Comparison of ENCODE assay signal across 9 cellular contexts in genomic region chr2:176079851-176080539, GRCh38. TPM values are rescaled to one million over a fixed set of nuclear protein-coding genes. Genes with fewer than 3 reads are reported as not detected.
DNase-seq lines count a peak whose midpoint lies in the region; ATAC-seq, FAIRE-seq and TF ChIP-seq lines count a peak whose summit lies in the region.
"Had no signal": no experiment of that assay in that cellular context is flagged by ENCODE, and none has a peak within 500 bp of the region (broad histone marks: within the 10 kb centered on the region; RNA-seq: fewer than 3 reads in every experiment).

No MANE protein-coding gene starts in this region.

- H3K4me1 ChIP-seq in CD8-positive, alpha-beta T cell (ENCODE audit: insufficient read depth, low read length) = peaks cover 11% of the 10 kb centered on the region
- H3K4me1 ChIP-seq in RWPE2 (ENCODE audit: insufficient read depth, poor library complexity, severe bottlenecking) = no peaks in the 10 kb centered on the region
- no peaks in the 10 kb centered on the region for H3K4me1 ChIP-seq in endothelial cell of umbilical vein (ENCODE audit: control insufficient read depth, extremely low read depth, insufficient read depth, low read length)

- peak overlapping the region; percentile 51 for H3K4me3 Mint-ChIP-seq in CD8-positive, alpha-beta T cell
- peak overlapping the region; percentile 66 for H3K4me3 Mint-ChIP-seq in nephron progenitor cell

- H3K4me2 ChIP-seq in endothelial cell of umbilical vein (ENCODE audit: insufficient read depth, low read length) = no peak overlapping the region

- H3K9me3 ChIP-seq in CD8-positive, alpha-beta T cell (ENCODE audit: low read length) = peaks cover 19% of the 10 kb centered on the region
- H3K9me3 ChIP-seq in RWPE2 (ENCODE audit: severe bottlenecking) (no peaks in the 10 kb centered on the region), endothelial cell of umbilical vein (replicated peaks; ENCODE audit: control insufficient read depth, insufficient read depth, low read length) (no peaks in the 10 kb centered on the region)

- ATAC-seq in CD8-positive, alpha-beta T cell = peak; percentile 31
- ATAC-seq in RWPE2 (ENCODE audit: low read depth) = peak; percentile 75
- no peak for ATAC-seq in activated CD4-positive, CD25-positive, alpha-beta regulatory T cell treated with anti-CD3 and anti-CD28 coated beads, Interleukin-2, amount 50 U/mL, for 24 hours

- no peak overlapping the region for H3K9ac ChIP-seq in endothelial cell of umbilical vein (replicated peaks; ENCODE audit: extremely low read depth, insufficient read depth, low read length)

- H3K9me3 Mint-ChIP-seq in CD8-positive, alpha-beta T cell = peaks cover 23% of the 10 kb centered on the region
- H3K9me3 Mint-ChIP-seq in nephron progenitor cell = peaks cover 10% of the 10 kb centered on the region

- H3K36me3 Mint-ChIP-seq in CD8-positive, alpha-beta T cell = peaks cover 6% of the 10 kb centered on the region
- no peaks in the 10 kb centered on the region for H3K36me3 Mint-ChIP-seq in nephron progenitor cell (ENCODE audit: low read depth)

- dilution Hi-C loops in endothelial cell of umbilical vein (cut with MboI; ENCODE audit: extremely low pct_ligation_motif_present, low sequenced_read_pairs) = no loop called here

- peaks cover 85% of the 10 kb centered on the region for H3K27me3 ChIP-seq in CD8-positive, alpha-beta T cell (ENCODE audit: insufficient read depth, low read length)
- peaks cover 83% of the 10 kb centered on the region for H3K27me3 ChIP-seq in HL-60 (ENCODE audit: insufficient read depth, poor library complexity, severe bottlenecking)
- H3K27me3 ChIP-seq in RWPE2 (ENCODE audit: insufficient read depth, poor library complexity, severe bottlenecking) = peaks cover 92% of the 10 kb centered on the region
- peaks cover 80 to 97% of the 10 kb centered on the region in 2 experiments for H3K27me3 ChIP-seq in endothelial cell of umbilical vein (ENCODE audit: control insufficient read depth in 2 of 2, insufficient read depth in 2 of 2, low read length in 2 of 2)

- no peak overlapping the region for H3K27ac Mint-ChIP-seq in CD8-positive, alpha-beta T cell
- H3K27ac Mint-ChIP-seq in nephron progenitor cell = no peak overlapping the region

- H4K20me1 ChIP-seq in endothelial cell of umbilical vein (replicated peaks; ENCODE audit: control insufficient read depth, extremely low read depth, insufficient read depth, low read length) = peaks cover 2% of the 10 kb centered on the region

- H2AFZ ChIP-seq in endothelial cell of umbilical vein (ENCODE audit: low read depth, low read length) = no peak overlapping the region

- DNase-seq in CD8-positive, alpha-beta T cell = no peak
- DNase-seq in HL-60 (ENCODE audit: low read depth in 1 of 2, low spot score in 1 of 2) (peak in 1 of 2 experiments; percentile 52), RWPE2 (ENCODE audit: low spot score) (no peak), endothelial cell of umbilical vein (ENCODE audit: low read depth, low spot score) (no peak), nephron progenitor cell (peak; percentile 85), activated gamma-delta T cell (lab: John Stamatoyannopoulos, UW) (no peak), epidermal melanocyte (ENCODE audit: insufficient read length, low spot score) (no peak)

- POLR2A ChIA-PET in CD8-positive, alpha-beta T cell (lab: Charles Lee) = no interaction called here
- POLR2A ChIA-PET in endothelial cell of umbilical vein (lab: Charles Lee) = no interaction called here

- no TSS peak for BruUV-seq in endothelial cell of umbilical vein (replicated peaks; lab: Mats Ljungman, UMichigan)

- CTCF ChIA-PET in CD8-positive, alpha-beta T cell (lab: Charles Lee) = interaction anchor here (1.2 to 1.8 kb wide), 3 partner anchors 16 to 24 kb away, joined by 3 to 7 read pairs (median 4); no protein-coding TSS in a partner anchor
- CTCF ChIA-PET in endothelial cell of umbilical vein (lab: Charles Lee) = interaction anchor here (0.6 to 2.8 kb wide), 11 partner anchors 9 to 772 kb away, joined by 3 to 19 read pairs (median 4); no protein-coding TSS in a partner anchor

- no peaks in the 10 kb centered on the region for H3K79me2 ChIP-seq in endothelial cell of umbilical vein (ENCODE audit: control insufficient read depth, insufficient read depth, low read length)

- TF ChIP-seq POLR2A in endothelial cell of umbilical vein (IDR thresholded peaks at IDR 0.05; ENCODE audit: low read depth, low read length) = no peak

- H3K4me3 ChIP-seq in CD8-positive, alpha-beta T cell (ENCODE audit: low read depth, low read length) = no peak overlapping the region
- peak overlapping the region; percentile 39 for H3K4me3 ChIP-seq in HL-60 (replicated peaks; ENCODE audit: insufficient read depth, low read length)
- peak overlapping the region; percentile 16 for H3K4me3 ChIP-seq in RWPE2 (ENCODE audit: severe bottlenecking)
- no peak overlapping the region for H3K4me3 ChIP-seq in endothelial cell of umbilical vein (replicated peaks in 1 of 3; ENCODE audit: insufficient read depth in 1 of 3, low read depth in 1 of 3, low read length in 3 of 3)

- H3K9me1 ChIP-seq in endothelial cell of umbilical vein (replicated peaks; ENCODE audit: control insufficient read depth, extremely low read depth, insufficient read depth, low read length) = no peaks in the 10 kb centered on the region

- peak; percentile 48 for FAIRE-seq in endothelial cell of umbilical vein (lab: Jason Lieb, UNC)

- no peak overlapping the region for H3K27ac ChIP-seq in CD8-positive, alpha-beta T cell (ENCODE audit: low read depth, low read length)
- H3K27ac ChIP-seq in HL-60 (replicated peaks) (no peak overlapping the region), RWPE2 (ENCODE audit: poor library complexity, severe bottlenecking) (no peak overlapping the region), endothelial cell of umbilical vein (ENCODE audit: insufficient read depth, low read depth, low read length) (no peak overlapping the region)
- H3K27ac ChIP-seq: SK-N-MC had no signal

- TF ChIP-seq CTCF in CD8-positive, alpha-beta T cell (IDR thresholded peaks at IDR 0.05) = no peak
- TF ChIP-seq CTCF in HL-60 (IDR thresholded peaks at IDR 0.05; ENCODE audit: insufficient read depth, low read length) (peak; percentile 63), RWPE2 (IDR thresholded peaks at IDR 0.05; ENCODE audit: poor library complexity, severe bottlenecking) (peak; percentile 87), endothelial cell of umbilical vein (IDR thresholded peaks at IDR 0.05; ENCODE audit: extremely low read depth in 1 of 2, insufficient read depth in 1 of 2, low read depth in 1 of 2, low read length in 2 of 2) (peak; percentile 81 to 82), nephron progenitor cell (IDR thresholded peaks at IDR 0.05) (peak; percentile 96)

- peaks cover 83% of the 10 kb centered on the region for H3K27me3 Mint-ChIP-seq in CD8-positive, alpha-beta T cell (ENCODE audit: low read depth)
- H3K27me3 Mint-ChIP-seq in nephron progenitor cell (ENCODE audit: low read depth, poor library complexity) = peaks cover 99% of the 10 kb centered on the region

- no peaks in the 10 kb centered on the region for H3K36me3 ChIP-seq in CD8-positive, alpha-beta T cell (ENCODE audit: insufficient read depth, low read length)
- H3K36me3 ChIP-seq in RWPE2 (ENCODE audit: low read depth) (no peaks in the 10 kb centered on the region), endothelial cell of umbilical vein (ENCODE audit: control insufficient read depth in 2 of 2, extremely low read depth in 1 of 2, insufficient read depth in 2 of 2, low read length in 2 of 2) (no peaks in the 10 kb centered on the region)

- peaks cover 12% of the 10 kb centered on the region for H3K4me1 Mint-ChIP-seq in CD8-positive, alpha-beta T cell (ENCODE audit: low read depth)
- H3K4me1 Mint-ChIP-seq in nephron progenitor cell = peaks cover 29% of the 10 kb centered on the region

- intact Hi-C loops in CD8-positive, alpha-beta T cell (cut with DNase I, micrococcal nuclease) = loop anchor here (5.0 kb wide), 4 partner anchors 42 to 1738 kb away; partner anchors contain the start of genes LNPK (in 2 of the 2), HOXD8 (in 1 of the 2) and HOXD9 (in 1 of the 2)
- intact Hi-C loops in endothelial cell of umbilical vein (cut with micrococcal nuclease) = loop anchor here (2.0 kb wide), 2 partner anchors 17 to 77 kb away; partner anchors contain the start of gene LNPK

RNA-seq across cellular contexts. Expression of gene EVX2, which starts 3.8 kb away (rescaled TPM):
- not detected for total RNA-seq in CD8-positive, alpha-beta T cell
- total RNA-seq in endothelial cell of umbilical vein = not detected in 2 replicates
- not detected in 2 replicates for polyA plus RNA-seq in endothelial cell of umbilical vein
- not detected in 2 replicates for polyA plus RNA-seq in endothelial cell of umbilical vein (2011; cell fraction: cytosol; rRNA removed)
- not detected in 2 replicates for polyA plus RNA-seq in endothelial cell of umbilical vein (2011; cell fraction: nucleus; rRNA removed)
- polyA plus RNA-seq in endothelial cell of umbilical vein (2012) = not detected in 2 replicates
- polyA minus RNA-seq in endothelial cell of umbilical vein = not detected in 2 replicates
- polyA minus RNA-seq in endothelial cell of umbilical vein (2011; cell fraction: cytosol; rRNA and poly(A)+ RNA removed) = not detected
- not detected in 2 replicates for polyA minus RNA-seq in endothelial cell of umbilical vein (2011; cell fraction: nucleus; rRNA and poly(A)+ RNA removed)

RNA-seq across cellular contexts. Expression of gene HOXD13, which starts 12.5 kb away (rescaled TPM):
- not detected for total RNA-seq in CD8-positive, alpha-beta T cell
- total RNA-seq in endothelial cell of umbilical vein = not detected in 2 replicates
- polyA plus RNA-seq in endothelial cell of umbilical vein = not detected in 2 replicates
- not detected in 2 replicates for polyA plus RNA-seq in endothelial cell of umbilical vein (2011; cell fraction: cytosol; rRNA removed)
- not detected in 2 replicates for polyA plus RNA-seq in endothelial cell of umbilical vein (2011; cell fraction: nucleus; rRNA removed)
- not detected in 2 replicates for polyA plus RNA-seq in endothelial cell of umbilical vein (2012)
- not detected in 2 replicates for polyA minus RNA-seq in endothelial cell of umbilical vein
- not detected for polyA minus RNA-seq in endothelial cell of umbilical vein (2011; cell fraction: cytosol; rRNA and poly(A)+ RNA removed)
- polyA minus RNA-seq in endothelial cell of umbilical vein (2011; cell fraction: nucleus; rRNA and poly(A)+ RNA removed) = not detected in 2 replicates

RNA-seq across cellular contexts. Expression of gene HOXD12, which starts 19.6 kb away (rescaled TPM):
- not detected for total RNA-seq in CD8-positive, alpha-beta T cell
- total RNA-seq in endothelial cell of umbilical vein = not detected in 2 replicates
- not detected in 2 replicates for polyA plus RNA-seq in endothelial cell of umbilical vein
- not detected in 2 replicates for polyA plus RNA-seq in endothelial cell of umbilical vein (2011; cell fraction: cytosol; rRNA removed)
- polyA plus RNA-seq in endothelial cell of umbilical vein (2011; cell fraction: nucleus; rRNA removed) = not detected in 2 replicates
- not detected in 2 replicates for polyA plus RNA-seq in endothelial cell of umbilical vein (2012)
- polyA minus RNA-seq in endothelial cell of umbilical vein = not detected in 2 replicates
- not detected for polyA minus RNA-seq in endothelial cell of umbilical vein (2011; cell fraction: cytosol; rRNA and poly(A)+ RNA removed)
- polyA minus RNA-seq in endothelial cell of umbilical vein (2011; cell fraction: nucleus; rRNA and poly(A)+ RNA removed) = not detected in 2 replicates

RNA-seq across cellular contexts. Expression of gene HOXD11, which starts 27.1 kb away (rescaled TPM):
- total RNA-seq in CD8-positive, alpha-beta T cell = not detected
- not detected in 2 replicates for total RNA-seq in endothelial cell of umbilical vein
- not detected in 2 replicates for polyA plus RNA-seq in endothelial cell of umbilical vein
- not detected in 2 replicates for polyA plus RNA-seq in endothelial cell of umbilical vein (2011; cell fraction: cytosol; rRNA removed)
- not detected in 2 replicates for polyA plus RNA-seq in endothelial cell of umbilical vein (2011; cell fraction: nucleus; rRNA removed)
- polyA plus RNA-seq in endothelial cell of umbilical vein (2012) = not detected in 2 replicates
- not detected in 2 replicates for polyA minus RNA-seq in endothelial cell of umbilical vein
- polyA minus RNA-seq in endothelial cell of umbilical vein (2011; cell fraction: cytosol; rRNA and poly(A)+ RNA removed) = 1.0 TPM
- not detected in 2 replicates for polyA minus RNA-seq in endothelial cell of umbilical vein (2011; cell fraction: nucleus; rRNA and poly(A)+ RNA removed)

RNA-seq across cellular contexts. Expression of gene HOXD10, which starts 36.6 kb away (rescaled TPM):
- not detected for total RNA-seq in CD8-positive, alpha-beta T cell
- total RNA-seq in endothelial cell of umbilical vein = not detected in 2 replicates
- polyA plus RNA-seq in endothelial cell of umbilical vein = not detected in 2 replicates
- polyA plus RNA-seq in endothelial cell of umbilical vein (2011; cell fraction: cytosol; rRNA removed) = not detected in 2 replicates
- polyA plus RNA-seq in endothelial cell of umbilical vein (2011; cell fraction: nucleus; rRNA removed) = not detected in 2 replicates
- not detected in 2 replicates for polyA plus RNA-seq in endothelial cell of umbilical vein (2012)
- polyA minus RNA-seq in endothelial cell of umbilical vein = not detected in 2 replicates
- polyA minus RNA-seq in endothelial cell of umbilical vein (2011; cell fraction: cytosol; rRNA and poly(A)+ RNA removed) = not detected
- not detected in 2 replicates for polyA minus RNA-seq in endothelial cell of umbilical vein (2011; cell fraction: nucleus; rRNA and poly(A)+ RNA removed)

Comparison
In these comparisons a context has a peak if more than half of its experiments do, and no peak if none do; other contexts are left out.
1. ATAC-seq: peak in CD8-positive, alpha-beta T cell (single experiment) and RWPE2 (single experiment); none in activated CD4-positive, CD25-positive, alpha-beta regulatory T cell treated with anti-CD3 and anti-CD28 coated beads, Interleukin-2, amount 50 U/mL, for 24 hours (0 of 2).
2. H3K4me3 ChIP-seq: peak in HL-60 (single experiment) and RWPE2 (single experiment); none in CD8-positive, alpha-beta T cell (single experiment) and endothelial cell of umbilical vein (0 of 3).